2 cellular contexts compared by ENCODE assay signal in genomic region chr2:217398860-217399259, GRCh38.
TF ChIP-seq lines count a peak whose summit lies in the region.

No MANE protein-coding gene starts in this region.

TF ChIP-seq in IMR-90, 13 proteins besides CTCF, POLR2A, EP300 and RAD21:
- TF ChIP-seq USF2 (IDR thresholded peaks at IDR 0.05; ENCODE audit: low read depth, low read length) (no peak), MAZ (IDR thresholded peaks at IDR 0.05; ENCODE audit: borderline replicate concordance, low read depth, low read length) (no peak), BHLHE40 (IDR thresholded peaks at IDR 0.05; ENCODE audit: low read depth, low read length) (no peak), CHD1 (IDR thresholded peaks at IDR 0.05; ENCODE audit: low read depth, low read length) (no peak), NFE2L2 (IDR thresholded peaks at IDR 0.05; ENCODE audit: low read depth, low read length) (no peak)
TF ChIP-seq in IMR-90: peak in this region for 0.

TF ChIP-seq in GM12878, 131 proteins besides CTCF, POLR2A, EP300 and RAD21:
- TF ChIP-seq, protein P1, sequence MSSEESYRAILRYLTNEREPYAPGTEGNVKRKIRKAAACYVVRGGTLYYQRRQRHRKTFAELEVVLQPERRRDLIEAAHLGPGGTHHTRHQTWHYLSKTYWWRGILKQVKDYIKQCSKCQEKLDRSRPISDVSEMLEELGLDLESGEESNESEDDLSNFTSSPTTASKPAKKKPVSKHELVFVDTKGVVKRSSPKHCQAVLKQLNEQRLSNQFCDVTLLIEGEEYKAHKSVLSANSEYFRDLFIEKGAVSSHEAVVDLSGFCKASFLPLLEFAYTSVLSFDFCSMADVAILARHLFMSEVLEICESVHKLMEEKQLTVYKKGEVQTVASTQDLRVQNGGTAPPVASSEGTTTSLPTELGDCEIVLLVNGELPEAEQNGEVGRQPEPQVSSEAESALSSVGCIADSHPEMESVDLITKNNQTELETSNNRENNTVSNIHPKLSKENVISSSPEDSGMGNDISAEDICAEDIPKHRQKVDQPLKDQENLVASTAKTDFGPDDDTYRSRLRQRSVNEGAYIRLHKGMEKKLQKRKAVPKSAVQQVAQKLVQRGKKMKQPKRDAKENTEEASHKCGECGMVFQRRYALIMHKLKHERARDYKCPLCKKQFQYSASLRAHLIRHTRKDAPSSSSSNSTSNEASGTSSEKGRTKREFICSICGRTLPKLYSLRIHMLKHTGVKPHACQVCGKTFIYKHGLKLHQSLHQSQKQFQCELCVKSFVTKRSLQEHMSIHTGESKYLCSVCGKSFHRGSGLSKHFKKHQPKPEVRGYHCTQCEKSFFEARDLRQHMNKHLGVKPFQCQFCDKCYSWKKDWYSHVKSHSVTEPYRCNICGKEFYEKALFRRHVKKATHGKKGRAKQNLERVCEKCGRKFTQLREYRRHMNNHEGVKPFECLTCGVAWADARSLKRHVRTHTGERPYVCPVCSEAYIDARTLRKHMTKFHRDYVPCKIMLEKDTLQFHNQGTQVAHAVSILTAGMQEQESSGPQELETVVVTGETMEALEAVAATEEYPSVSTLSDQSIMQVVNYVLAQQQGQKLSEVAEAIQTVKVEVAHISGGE (CRISPR knock-in tag; IDR thresholded peaks at IDR 0.05) = no peak
- TF ChIP-seq, protein P2, sequence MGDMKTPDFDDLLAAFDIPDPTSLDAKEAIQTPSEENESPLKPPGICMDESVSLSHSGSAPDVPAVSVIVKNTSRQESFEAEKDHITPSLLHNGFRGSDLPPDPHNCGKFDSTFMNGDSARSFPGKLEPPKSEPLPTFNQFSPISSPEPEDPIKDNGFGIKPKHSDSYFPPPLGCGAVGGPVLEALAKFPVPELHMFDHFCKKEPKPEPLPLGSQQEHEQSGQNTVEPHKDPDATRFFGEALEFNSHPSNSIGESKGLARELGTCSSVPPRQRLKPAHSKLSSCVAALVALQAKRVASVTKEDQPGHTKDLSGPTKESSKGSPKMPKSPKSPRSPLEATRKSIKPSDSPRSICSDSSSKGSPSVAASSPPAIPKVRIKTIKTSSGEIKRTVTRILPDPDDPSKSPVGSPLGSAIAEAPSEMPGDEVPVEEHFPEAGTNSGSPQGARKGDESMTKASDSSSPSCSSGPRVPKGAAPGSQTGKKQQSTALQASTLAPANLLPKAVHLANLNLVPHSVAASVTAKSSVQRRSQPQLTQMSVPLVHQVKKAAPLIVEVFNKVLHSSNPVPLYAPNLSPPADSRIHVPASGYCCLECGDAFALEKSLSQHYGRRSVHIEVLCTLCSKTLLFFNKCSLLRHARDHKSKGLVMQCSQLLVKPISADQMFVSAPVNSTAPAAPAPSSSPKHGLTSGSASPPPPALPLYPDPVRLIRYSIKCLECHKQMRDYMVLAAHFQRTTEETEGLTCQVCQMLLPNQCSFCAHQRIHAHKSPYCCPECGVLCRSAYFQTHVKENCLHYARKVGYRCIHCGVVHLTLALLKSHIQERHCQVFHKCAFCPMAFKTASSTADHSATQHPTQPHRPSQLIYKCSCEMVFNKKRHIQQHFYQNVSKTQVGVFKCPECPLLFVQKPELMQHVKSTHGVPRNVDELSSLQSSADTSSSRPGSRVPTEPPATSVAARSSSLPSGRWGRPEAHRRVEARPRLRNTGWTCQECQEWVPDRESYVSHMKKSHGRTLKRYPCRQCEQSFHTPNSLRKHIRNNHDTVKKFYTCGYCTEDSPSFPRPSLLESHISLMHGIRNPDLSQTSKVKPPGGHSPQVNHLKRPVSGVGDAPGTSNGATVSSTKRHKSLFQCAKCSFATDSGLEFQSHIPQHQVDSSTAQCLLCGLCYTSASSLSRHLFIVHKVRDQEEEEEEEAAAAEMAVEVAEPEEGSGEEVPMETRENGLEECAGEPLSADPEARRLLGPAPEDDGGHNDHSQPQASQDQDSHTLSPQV (IDR thresholded peaks at IDR 0.05) = no peak
- TF ChIP-seq SPI1 (IDR thresholded peaks at IDR 0.05; ENCODE audit: borderline replicate concordance, insufficient read depth, low read depth, low read length) (0 out of 2 replicates have a peak, but pooled peaks have one; percentile 30), SMC3 (IDR thresholded peaks at IDR 0.05; ENCODE audit: borderline replicate concordance, low read length) (no peak), MYB (IDR thresholded peaks at IDR 0.05; ENCODE audit: borderline replicate concordance, low read depth, low read length) (no peak), SIX5 (IDR thresholded peaks at IDR 0.05; ENCODE audit: low read depth, low read length, severe bottlenecking) (no peak), WRNIP1 (IDR thresholded peaks at IDR 0.05; ENCODE audit: borderline replicate concordance, low read depth, low read length) (no peak), BCL11A (IDR thresholded peaks at IDR 0.05; ENCODE audit: low read depth, low read length) (no peak), ETV6 (conservative IDR thresholded peaks at IDR 0.05 in 1 of 2, IDR thresholded peaks at IDR 0.05 in 1 of 2; ENCODE audit: borderline replicate concordance in 1 of 2, low read depth in 1 of 2) (0 out of 4 replicates have a peak, but pooled peaks of 1 of the 2 experiments have one; percentile 32)
